1 cellular context compared by ENCODE assay signal in genomic region chr7:79339208-79339925, GRCh38.
TF ChIP-seq lines count a peak whose summit lies in the region.

No MANE protein-coding gene starts in this region.

TF ChIP-seq in HepG2, 621 proteins besides CTCF, POLR2A, EP300 and RAD21 (continued from another document):
- TF ChIP-seq, protein P1, sequence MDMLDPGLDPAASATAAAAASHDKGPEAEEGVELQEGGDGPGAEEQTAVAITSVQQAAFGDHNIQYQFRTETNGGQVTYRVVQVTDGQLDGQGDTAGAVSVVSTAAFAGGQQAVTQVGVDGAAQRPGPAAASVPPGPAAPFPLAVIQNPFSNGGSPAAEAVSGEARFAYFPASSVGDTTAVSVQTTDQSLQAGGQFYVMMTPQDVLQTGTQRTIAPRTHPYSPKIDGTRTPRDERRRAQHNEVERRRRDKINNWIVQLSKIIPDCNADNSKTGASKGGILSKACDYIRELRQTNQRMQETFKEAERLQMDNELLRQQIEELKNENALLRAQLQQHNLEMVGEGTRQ (IDR thresholded peaks at IDR 0.05; ENCODE audit: low read depth, low read length): no peak
- TF ChIP-seq, protein P1 (CRISPR knock-in tag; IDR thresholded peaks at IDR 0.05; ENCODE audit: borderline replicate concordance): no peak
- TF ChIP-seq ZNF343 (CRISPR knock-in tag; IDR thresholded peaks at IDR 0.05) (no peak), PRDM4 (CRISPR knock-in tag; IDR thresholded peaks at IDR 0.05; ENCODE audit: borderline replicate concordance) (no peak), HNRNPH1 (optimal IDR thresholded peaks at IDR 0.05; ENCODE audit: low read depth, low read length) (no peak), ATF7 (IDR thresholded peaks at IDR 0.05) (peak; percentile 70), ATF7 (CRISPR knock-in tag; IDR thresholded peaks at IDR 0.05) (no peak)
- TF ChIP-seq, protein P2, sequence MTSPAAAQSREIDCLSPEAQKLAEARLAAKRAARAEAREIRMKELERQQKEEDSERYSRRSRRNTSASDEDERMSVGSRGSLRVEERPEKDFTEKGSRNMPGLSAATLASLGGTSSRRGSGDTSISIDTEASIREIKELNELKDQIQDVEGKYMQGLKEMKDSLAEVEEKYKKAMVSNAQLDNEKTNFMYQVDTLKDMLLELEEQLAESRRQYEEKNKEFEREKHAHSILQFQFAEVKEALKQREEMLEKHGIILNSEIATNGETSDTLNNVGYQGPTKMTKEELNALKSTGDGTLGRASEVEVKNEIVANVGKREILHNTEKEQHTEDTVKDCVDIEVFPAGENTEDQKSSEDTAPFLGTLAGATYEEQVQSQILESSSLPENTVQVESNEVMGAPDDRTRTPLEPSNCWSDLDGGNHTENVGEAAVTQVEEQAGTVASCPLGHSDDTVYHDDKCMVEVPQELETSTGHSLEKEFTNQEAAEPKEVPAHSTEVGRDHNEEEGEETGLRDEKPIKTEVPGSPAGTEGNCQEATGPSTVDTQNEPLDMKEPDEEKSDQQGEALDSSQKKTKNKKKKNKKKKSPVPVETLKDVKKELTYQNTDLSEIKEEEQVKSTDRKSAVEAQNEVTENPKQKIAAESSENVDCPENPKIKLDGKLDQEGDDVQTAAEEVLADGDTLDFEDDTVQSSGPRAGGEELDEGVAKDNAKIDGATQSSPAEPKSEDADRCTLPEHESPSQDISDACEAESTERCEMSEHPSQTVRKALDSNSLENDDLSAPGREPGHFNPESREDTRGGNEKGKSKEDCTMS (CRISPR knock-in tag; conservative IDR thresholded peaks at IDR 0.05): no peak
